ENCODE assay signal across 22 cellular contexts in genomic region chr9:130002320-130002719, GRCh38. TPM values are rescaled to one million over a fixed set of nuclear protein-coding genes. Genes with fewer than 3 reads are reported as not detected.
DNase-seq lines count a peak whose midpoint lies in the region; ATAC-seq and TF ChIP-seq lines count a peak whose summit lies in the region.
"Had no signal": no experiment of that assay in that cellular context is flagged by ENCODE, and none has a peak within 500 bp of the region (broad histone marks: within the 10 kb centered on the region; RNA-seq: fewer than 3 reads in every experiment).

No MANE protein-coding gene starts in this region.

- H3K4me1 Mint-ChIP-seq in activated T-cell treated with anti-CD3 and anti-CD28 coated beads, Interleukin-2, amount 50 U/mL, for 72 hours (ENCODE audit: low read depth): peaks cover 87% of the 10 kb centered on the region
- peaks cover 71% of the 10 kb centered on the region for H3K4me1 Mint-ChIP-seq in activated T-cell treated with anti-CD3 and anti-CD28 coated beads, Interleukin-2, amount 50 U/mL, for 4 hours (ENCODE audit: low read depth)
- peaks cover 81% of the 10 kb centered on the region for H3K4me1 Mint-ChIP-seq in activated naive CD8-positive, alpha-beta T cell treated with anti-CD3 and anti-CD28 coated beads, Interleukin-2, amount 50 U/mL, for 24 hours
- H3K4me1 Mint-ChIP-seq in stimulated activated effector memory CD8-positive, alpha-beta T cell treated with anti-CD3 and anti-CD28 coated beads, Interleukin-12 subunit alpha, Interleukin-12 subunit beta, amount 100 ng/mL, for 72 hours: peaks cover 62% of the 10 kb centered on the region

- peaks cover 0 to 3% of the 10 kb centered on the region in 2 donors for H3K9me3 Mint-ChIP-seq in activated T-cell treated with anti-CD3 and anti-CD28 coated beads, Interleukin-2, amount 50 U/mL, for 72 hours
- H3K9me3 Mint-ChIP-seq in activated T-cell treated with anti-CD3 and anti-CD28 coated beads, Interleukin-2, amount 50 U/mL, for 4 hours: no peaks in the 10 kb centered on the region
- no peaks in the 10 kb centered on the region for H3K9me3 Mint-ChIP-seq in activated naive CD8-positive, alpha-beta T cell treated with anti-CD3 and anti-CD28 coated beads, Interleukin-2, amount 50 U/mL, for 24 hours
- H3K9me3 Mint-ChIP-seq in stimulated activated effector memory CD8-positive, alpha-beta T cell treated with anti-CD3 and anti-CD28 coated beads, Interleukin-12 subunit alpha, Interleukin-12 subunit beta, amount 100 ng/mL, for 72 hours: no peaks in the 10 kb centered on the region
- H3K9me3 Mint-ChIP-seq: T-helper 1 cell treated with Interleukin-12 subunit alpha and Interleukin-12 subunit beta and Interleukin-4 antibody, amounts not matched to agents 30 μg/mL and 1 μg/mL, for 36 hours; type B pancreatic cell had no signal

- H3K36me3 ChIP-seq in effector memory CD4-positive, alpha-beta T cell (ENCODE audit: control insufficient read depth, insufficient read depth, low read length): peaks cover 9% of the 10 kb centered on the region
- H3K36me3 ChIP-seq: Peyer's patch, SJSA1 had no signal

- H3K9me3 ChIP-seq in effector memory CD4-positive, alpha-beta T cell (ENCODE audit: control insufficient read depth, low read length): no peaks in the 10 kb centered on the region
- H3K9me3 ChIP-seq: Peyer's patch, SJSA1, spleen had no signal

- H3K4me1 ChIP-seq in effector memory CD4-positive, alpha-beta T cell (ENCODE audit: control insufficient read depth, insufficient read depth, low read length, poor library complexity, severe bottlenecking): peaks cover 30% of the 10 kb centered on the region

- H3K27ac Mint-ChIP-seq in activated T-cell treated with anti-CD3 and anti-CD28 coated beads, Interleukin-2, amount 50 U/mL, for 72 hours: peak overlapping the region; percentile 63
- H3K27ac Mint-ChIP-seq in activated naive CD8-positive, alpha-beta T cell treated with anti-CD3 and anti-CD28 coated beads, Interleukin-2, amount 50 U/mL, for 24 hours: peak overlapping the region; percentile 68
- peak overlapping the region; percentile 90 for H3K27ac Mint-ChIP-seq in stimulated activated effector memory CD8-positive, alpha-beta T cell treated with anti-CD3 and anti-CD28 coated beads, Interleukin-12 subunit alpha, Interleukin-12 subunit beta, amount 100 ng/mL, for 72 hours
- H3K27ac Mint-ChIP-seq: T-helper 1 cell treated with Interleukin-12 subunit alpha and Interleukin-12 subunit beta and Interleukin-4 antibody, amounts not matched to agents 30 μg/mL and 1 μg/mL, for 36 hours; type B pancreatic cell had no signal

- peaks cover 11 to 47% of the 10 kb centered on the region in 2 donors for H3K36me3 Mint-ChIP-seq in activated T-cell treated with anti-CD3 and anti-CD28 coated beads, Interleukin-2, amount 50 U/mL, for 72 hours (ENCODE audit: insufficient read depth in 2 of 2)
- H3K36me3 Mint-ChIP-seq in activated T-cell treated with anti-CD3 and anti-CD28 coated beads, Interleukin-2, amount 50 U/mL, for 4 hours (ENCODE audit: insufficient read depth): peaks cover 13% of the 10 kb centered on the region
- peaks cover 55% of the 10 kb centered on the region for H3K36me3 Mint-ChIP-seq in activated naive CD8-positive, alpha-beta T cell treated with anti-CD3 and anti-CD28 coated beads, Interleukin-2, amount 50 U/mL, for 24 hours (ENCODE audit: low read depth)
- H3K36me3 Mint-ChIP-seq in stimulated activated effector memory CD8-positive, alpha-beta T cell treated with anti-CD3 and anti-CD28 coated beads, Interleukin-12 subunit alpha, Interleukin-12 subunit beta, amount 100 ng/mL, for 72 hours: no peaks in the 10 kb centered on the region
- H3K36me3 Mint-ChIP-seq: type B pancreatic cell had no signal

- no peaks in the 10 kb centered on the region for H3K27me3 Mint-ChIP-seq in activated T-cell treated with anti-CD3 and anti-CD28 coated beads, Interleukin-2, amount 50 U/mL, for 72 hours (ENCODE audit: low read depth)
- H3K27me3 Mint-ChIP-seq in activated T-cell treated with anti-CD3 and anti-CD28 coated beads, Interleukin-2, amount 50 U/mL, for 4 hours (ENCODE audit: low read depth): no peaks in the 10 kb centered on the region
- H3K27me3 Mint-ChIP-seq in activated naive CD8-positive, alpha-beta T cell treated with anti-CD3 and anti-CD28 coated beads, Interleukin-2, amount 50 U/mL, for 24 hours: no peaks in the 10 kb centered on the region
- H3K27me3 Mint-ChIP-seq: type B pancreatic cell had no signal

- H3K4me3 ChIP-seq in GM12865 (ENCODE audit: low read depth, low read length): peak overlapping the region; percentile 87
- no peak overlapping the region for H3K4me3 ChIP-seq in effector memory CD4-positive, alpha-beta T cell (ENCODE audit: insufficient read depth, low read depth, low read length, poor library complexity, severe bottlenecking)
- H3K4me3 ChIP-seq: K562, Peyer's patch, SJSA1 had no signal

- no peak for DNase-seq in activated T-cell treated with anti-CD3 and anti-CD28 coated beads, Interleukin-2, amount 50 U/mL, for 72 hours
- no peak for DNase-seq in activated T-cell treated with anti-CD3 and anti-CD28 coated beads, Interleukin-2, amount 50 U/mL, for 4 hours
- DNase-seq in GM12865 (ENCODE audit: low read depth) (peak; percentile 79), NK-92 (lab: John Stamatoyannopoulos, UW; ENCODE audit: unreplicated experiment) (no peak), activated gamma-delta T cell (lab: John Stamatoyannopoulos, UW) (no peak)
- no peak for DNase-seq in activated naive CD8-positive, alpha-beta T cell treated with anti-CD3 and anti-CD28 coated beads, Interleukin-2, amount 50 U/mL, for 24 hours
- DNase-seq in stimulated activated effector memory CD8-positive, alpha-beta T cell treated with anti-CD3 and anti-CD28 coated beads, Interleukin-12 subunit alpha, Interleukin-12 subunit beta, amount 100 ng/mL, for 72 hours (ENCODE audit: low spot score in 2 of 2): no peak
- no peak for DNase-seq in effector memory CD4-positive, alpha-beta T cell
- DNase-seq: activated CD4-positive, alpha-beta T cell treated with anti-CD3 and anti-CD28 coated beads, Interleukin-2, amount 50 U/mL, for 4 hours; DMS 273 treated with DMSO at 0.1 percent for 48 hours; mesenchymal stem cell; MM.1S; NCI-H1436 treated with DMSO at 0.1 percent for 48 hours; NCI-H510A treated with DMSO at 0.1 percent for 48 hours; Peyer's patch; spleen; stimulated activated CD4-positive, alpha-beta T cell treated with anti-CD3 and anti-CD28 coated beads, Interleukin-4, amount 100 ng/mL, for 1 hour had no signal

- peak overlapping the region in 1 of 2 donors; percentile 10 for H3K4me3 Mint-ChIP-seq in activated T-cell treated with anti-CD3 and anti-CD28 coated beads, Interleukin-2, amount 50 U/mL, for 72 hours
- no peak overlapping the region for H3K4me3 Mint-ChIP-seq in activated T-cell treated with anti-CD3 and anti-CD28 coated beads, Interleukin-2, amount 50 U/mL, for 4 hours
- no peak overlapping the region for H3K4me3 Mint-ChIP-seq in activated naive CD8-positive, alpha-beta T cell treated with anti-CD3 and anti-CD28 coated beads, Interleukin-2, amount 50 U/mL, for 24 hours
- peak overlapping the region; percentile 50 for H3K4me3 Mint-ChIP-seq in stimulated activated effector memory CD8-positive, alpha-beta T cell treated with anti-CD3 and anti-CD28 coated beads, Interleukin-12 subunit alpha, Interleukin-12 subunit beta, amount 100 ng/mL, for 72 hours
- H3K4me3 Mint-ChIP-seq: T-helper 1 cell treated with Interleukin-12 subunit alpha and Interleukin-12 subunit beta and Interleukin-4 antibody, amounts not matched to agents 30 μg/mL and 1 μg/mL, for 36 hours; type B pancreatic cell had no signal

- no peak for TF ChIP-seq CTCF in GM12865 (IDR thresholded peaks at IDR 0.05; ENCODE audit: insufficient read depth, low read depth, low read length, missing control alignments)

- no peaks in the 10 kb centered on the region for H3K27me3 ChIP-seq in effector memory CD4-positive, alpha-beta T cell (replicated peaks; ENCODE audit: control insufficient read depth, insufficient read depth, low read length, poor library complexity, severe bottlenecking)
- H3K27me3 ChIP-seq: Peyer's patch, SJSA1, spleen had no signal

- no peak for ATAC-seq in activated T-cell treated with anti-CD3 and anti-CD28 coated beads, Interleukin-2, amount 50 U/mL, for 72 hours (replicated peaks in 1 of 2)
- no peak for ATAC-seq in activated T-cell treated with anti-CD3 and anti-CD28 coated beads, Interleukin-2, amount 50 U/mL, for 4 hours
- no peak for ATAC-seq in activated naive CD8-positive, alpha-beta T cell treated with anti-CD3 and anti-CD28 coated beads, Interleukin-2, amount 50 U/mL, for 24 hours
- ATAC-seq in stimulated activated effector memory CD8-positive, alpha-beta T cell treated with anti-CD3 and anti-CD28 coated beads, Interleukin-12 subunit alpha, Interleukin-12 subunit beta, amount 100 ng/mL, for 72 hours: no peak
- ATAC-seq: K562 had no signal

- H3K27ac ChIP-seq in effector memory CD4-positive, alpha-beta T cell (ENCODE audit: insufficient read depth, low read length, poor library complexity, severe bottlenecking): no peak overlapping the region
- H3K27ac ChIP-seq: C4-2B, SJSA1 had no signal

RNA-seq across cellular contexts. Expression of gene FNBP1, which starts 40.7 kb away (rescaled TPM):
- total RNA-seq in activated T-cell treated with anti-CD3 and anti-CD28 coated beads, Interleukin-2, amount 50 U/mL, for 72 hours: 100 to 1,000 TPM; 301 to 323 TPM
- total RNA-seq in activated T-cell treated with anti-CD3 and anti-CD28 coated beads, Interleukin-2, amount 50 U/mL, for 4 hours: 100 to 1,000 TPM; 156 to 174 (median 163) TPM

RNA-seq across cellular contexts. Expression of gene GPR107, which starts 51.4 kb away (rescaled TPM):
- 10 to 100 TPM; 27.3 to 31.7 TPM for total RNA-seq in activated T-cell treated with anti-CD3 and anti-CD28 coated beads, Interleukin-2, amount 50 U/mL, for 72 hours
- total RNA-seq in activated T-cell treated with anti-CD3 and anti-CD28 coated beads, Interleukin-2, amount 50 U/mL, for 4 hours: 10 to 100 TPM; 15.9 to 21.7 (median 17.9) TPM
